ENCODE assay signal across 20 cellular contexts in the genomic region with DNA sequence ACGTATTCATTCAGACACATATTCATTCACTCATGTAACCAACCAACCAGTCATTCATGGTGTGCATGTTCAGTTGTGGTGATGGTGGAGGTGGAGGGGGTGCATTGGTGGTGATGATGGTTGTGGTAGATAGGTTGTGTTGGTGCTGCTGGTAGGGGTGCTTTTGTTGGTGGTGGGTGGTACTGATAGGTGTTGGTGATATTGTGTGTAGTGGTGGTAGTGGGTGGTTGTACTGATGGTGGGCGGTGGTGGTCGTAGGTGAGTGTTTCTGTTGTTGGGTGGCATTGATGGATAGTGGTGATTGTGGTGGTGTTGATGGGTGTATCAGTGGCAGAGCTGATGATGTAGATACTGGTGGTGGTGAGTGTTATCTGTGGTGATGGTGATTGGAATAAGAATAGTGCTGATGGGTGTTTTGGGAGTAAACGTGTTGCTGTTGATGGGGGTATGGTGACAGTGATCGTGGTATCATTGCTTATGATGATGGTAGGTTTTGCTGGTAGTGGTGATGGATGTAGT. TPM values are rescaled to one million over a fixed set of nuclear protein-coding genes. Genes with fewer than 3 reads are reported as not detected.
DNase-seq lines count a peak whose midpoint lies in the region; ATAC-seq, FAIRE-seq and TF ChIP-seq lines count a peak whose summit lies in the region.
"Had no signal": no experiment of that assay in that cellular context is flagged by ENCODE, and none has a peak within 500 bp of the region (broad histone marks: within the 10 kb centered on the region; RNA-seq: fewer than 3 reads in every experiment).

No MANE protein-coding gene starts in this region.

- H3K4me3 ChIP-seq in HepG2 (replicated peaks in 1 of 3; ENCODE audit: insufficient read depth in 1 of 3, low read depth in 2 of 3, low read length in 3 of 3) (no peak overlapping the region), right lobe of liver (no peak overlapping the region), GM12878 (no peak overlapping the region)
- H3K4me3 ChIP-seq: A549, HAP-1 had no signal

- no TSS peak for BruUV-seq in HepG2 (replicated peaks; lab: Mats Ljungman, UMichigan)
- no TSS peak for BruUV-seq in GM12878 (replicated peaks; lab: Mats Ljungman, UMichigan)

- CTCF ChIA-PET in HepG2 (lab: Yijun Ruan, JAX; ENCODE audit: low intra/inter-chr PET ratio, low total read pairs) = no interaction called here
- CTCF ChIA-PET in GM12878 (lab: Yijun Ruan, JAX) = interaction anchor here (1.0 to 11.0 kb wide), 5 partner anchors 9 to 40 kb away, joined by 3 to 116 read pairs (median 4); no protein-coding TSS in a partner anchor

- DNase-seq in HepG2 (ENCODE audit: low spot score) (no peak), right lobe of liver (no peak), GM12878 (ENCODE audit: low read depth, low spot score) (no peak), posterior vena cava (ENCODE audit: low spot score) (peak; percentile 43), mesenteric fat pad (ENCODE audit: low spot score) (no peak), GOT3 (lab: John Stamatoyannopoulos, UW) (no peak)
- DNase-seq: AML-193; Calu3; CD8-positive, alpha-beta T cell; DMS79 treated with DMSO at 0.1 percent for 48 hours; EL had no signal

- WGBS in HepG2 (ENCODE audit: low lambda C conversion rate) = 37% methylated on average over 5 of the region's 5 CpGs
- WGBS in right lobe of liver (ENCODE audit: insufficient coverage, low coverage, low lambda C conversion rate, missing lambda C conversion rate) = 92% methylated on average over 5 of the region's 5 CpGs
- WGBS in GM12878 (ENCODE audit: insufficient coverage, insufficient replicate concordance, low lambda C conversion rate, missing lambda C conversion rate) = 31% methylated on average over 5 of the region's 5 CpGs

- H3K27me3 ChIP-seq in HepG2 (ENCODE audit: control insufficient read depth in 1 of 2, insufficient read depth in 2 of 2, low read length in 2 of 2) (peaks cover 2 to 27% of the 10 kb centered on the region in 2 experiments; a peak in 2 of 5 replicates), right lobe of liver (no peaks in the 10 kb centered on the region), GM12878 (replicated peaks in 1 of 2; ENCODE audit: control insufficient read depth in 2 of 2, insufficient read depth in 2 of 2, low read length in 1 of 2) (peaks cover 0 to 2% of the 10 kb centered on the region in 2 experiments; a peak in 3 of 4 replicates)

- H3K36me3 ChIP-seq in HepG2 (replicated peaks in 1 of 2; ENCODE audit: control insufficient read depth in 1 of 2, insufficient read depth in 2 of 2, low read length in 2 of 2) (no peaks in the 10 kb centered on the region), right lobe of liver (no peaks in the 10 kb centered on the region), GM12878 (ENCODE audit: control insufficient read depth in 2 of 2, insufficient read depth in 2 of 2, low read length in 1 of 2) (no peaks in the 10 kb centered on the region)
- H3K36me3 ChIP-seq: HAP-1 had no signal

- TF ChIP-seq EP300 in HepG2 (IDR thresholded peaks at IDR 0.05; ENCODE audit: low read depth in 2 of 2, low read length in 2 of 2) (no peak), HepG2 (CRISPR knock-in tag; IDR thresholded peaks at IDR 0.05; ENCODE audit: borderline replicate concordance) (no peak), GM12878 (IDR thresholded peaks at IDR 0.05; ENCODE audit: borderline replicate concordance in 1 of 2, control insufficient read depth in 1 of 2, low read depth in 2 of 2, low read length in 2 of 2) (no peak)

- SMC1A ChIA-PET in GM12878 (lab: Charles Lee; ENCODE audit: uncharacterized antibody, unreplicated experiment) = interaction anchor here (1.0 to 2.7 kb wide), 7 partner anchors 8 to 99 kb away, joined by 3 to 22 read pairs (median 6); no protein-coding TSS in a partner anchor

- H3K4me1 ChIP-seq in HepG2 (ENCODE audit: insufficient read depth, low read length) (no peaks in the 10 kb centered on the region), right lobe of liver (no peaks in the 10 kb centered on the region), GM12878 (ENCODE audit: control insufficient read depth, insufficient read depth, low read length) (no peaks in the 10 kb centered on the region)
- H3K4me1 ChIP-seq: A549, HAP-1 had no signal

- POLR2A ChIA-PET in HepG2 (lab: Yijun Ruan, JAX) (no interaction called here), GM12878 (lab: Charles Lee) (interaction anchor here (1.0 to 1.8 kb wide), 6 partner anchors 8 to 31 kb away, joined by 3 to 8 read pairs (median 4); no protein-coding TSS in a partner anchor)

- TF ChIP-seq CTCF in HepG2 (CRISPR knock-in tag; IDR thresholded peaks at IDR 0.05) (no peak), right lobe of liver (IDR thresholded peaks at IDR 0.05) (no peak), GM12878 (IDR thresholded peaks at IDR 0.05 in 2 of 3, conservative IDR thresholded peaks at IDR 0.05 in 1 of 3; ENCODE audit: control insufficient read depth in 2 of 3, extremely low read depth in 1 of 3, insufficient read depth in 1 of 3, low read depth in 3 of 3, low read length in 3 of 3) (no peak)

- H3K9me3 ChIP-seq in HepG2 (ENCODE audit: low read length) = no peaks in the 10 kb centered on the region
- H3K9me3 ChIP-seq in right lobe of liver = no peaks in the 10 kb centered on the region
- H3K9me3 ChIP-seq in GM12878 (replicated peaks; ENCODE audit: control insufficient read depth, insufficient read depth, low read length) = no peaks in the 10 kb centered on the region
- H3K9me3 ChIP-seq: A549, HAP-1 had no signal

- H3K9ac ChIP-seq in HepG2 (ENCODE audit: insufficient read depth, low read depth, low read length) = no peak overlapping the region
- H3K9ac ChIP-seq in GM12878 (ENCODE audit: control insufficient read depth, insufficient read depth, low read length) = no peak overlapping the region
- H3K9ac ChIP-seq: KMS-11 had no signal

- TF ChIP-seq POLR2A in HepG2 (IDR thresholded peaks at IDR 0.05; ENCODE audit: insufficient read depth in 1 of 2, low read depth in 2 of 2, low read length in 2 of 2) (no peak), right lobe of liver (IDR thresholded peaks at IDR 0.05) (no peak), GM12878 (IDR thresholded peaks at IDR 0.05; ENCODE audit: low read depth, low read length) (no peak)

- H3K4me2 ChIP-seq in HepG2 (ENCODE audit: low read depth, low read length) (no peak overlapping the region), GM12878 (ENCODE audit: control insufficient read depth, insufficient read depth) (no peak overlapping the region)
- H3K4me2 ChIP-seq: A549, KMS-11 had no signal

- no peak for ATAC-seq in HepG2
- ATAC-seq in right lobe of liver = no peak
- no peak for ATAC-seq in GM12878
- ATAC-seq in HG03108 (IDR thresholded peaks at IDR 0.05; ENCODE audit: unreplicated experiment) = no peak
- no peak for ATAC-seq in HG02970 (IDR thresholded peaks at IDR 0.05; ENCODE audit: low FRiP score, unreplicated experiment)
- ATAC-seq: A549; CD8-positive, alpha-beta T cell had no signal

- H2AFZ ChIP-seq in HepG2 (ENCODE audit: low read length) = no peak overlapping the region
- no peak overlapping the region for H2AFZ ChIP-seq in GM12878 (ENCODE audit: control insufficient read depth, low read depth, low read length)

- no peak for TF ChIP-seq RAD21 in HepG2 (CRISPR knock-in tag; IDR thresholded peaks at IDR 0.05)
- TF ChIP-seq RAD21 in GM12878 (IDR thresholded peaks at IDR 0.05; ENCODE audit: insufficient read depth, low read depth, low read length) = no peak

- RAD21 ChIA-PET in GM12878 (lab: Charles Lee; ENCODE audit: unreplicated experiment) = interaction anchor here (0.8 to 1.9 kb wide), 2 partner anchors 23 to 41 kb away, joined by 3 to 14 read pairs; no protein-coding TSS in a partner anchor

- no peak for FAIRE-seq in HepG2 (lab: Jason Lieb, UNC)
- no peak for FAIRE-seq in GM12878 (lab: Jason Lieb, UNC)
- FAIRE-seq: A549, GM12891, GM18507, HTR-8/SVneo had no signal

- in situ Hi-C loops in HepG2 (cut with HindIII; ENCODE audit: extremely low pct_ligation_motif_present, low pct_unique_long_range_greater_than_20kb) = no loop called here
- in situ Hi-C loops in GM12878 (cut with MboI) = no loop called here

- H3K27ac ChIP-seq in HepG2 (ENCODE audit: extremely low read length, insufficient read depth, low read length) (no peak overlapping the region), right lobe of liver (no peak overlapping the region), GM12878 (ENCODE audit: control insufficient read depth, insufficient read depth) (no peak overlapping the region)
- H3K27ac ChIP-seq: 22Rv1, A549, KMS-11 had no signal

- H4K20me1 ChIP-seq in HepG2 (ENCODE audit: insufficient read depth, low read length) = no peaks in the 10 kb centered on the region
- no peaks in the 10 kb centered on the region for H4K20me1 ChIP-seq in GM12878 (ENCODE audit: control insufficient read depth, insufficient read depth)

- H3K79me2 ChIP-seq in HepG2 (ENCODE audit: insufficient read depth, low read length) (no peaks in the 10 kb centered on the region), GM12878 (ENCODE audit: control insufficient read depth, insufficient read depth, low read length) (no peaks in the 10 kb centered on the region)

- intact Hi-C loops in HepG2 (cut with micrococcal nuclease; ENCODE audit: unreplicated experiment) = no loop called here
- intact Hi-C loops in right lobe of liver (cut with DNase I) = no loop called here
- intact Hi-C loops in GM12878 (cut with micrococcal nuclease; ENCODE audit: unreplicated experiment) = no loop called here
- intact Hi-C loops in posterior vena cava (cut with DNase I) = loop anchor here in 1 of 2 donors (10.0 kb wide), 1 partner anchor 66 kb away; no protein-coding TSS in a partner anchor

RNA-seq across cellular contexts. Expression of gene SHB, which starts 59.8 kb away (rescaled TPM):
- total RNA-seq in HepG2 (2016; rRNA removed; fragmentation: Illumina TruSeq; extraction: Trizol) (14.7 and 19.4 TPM in 2 replicates), right lobe of liver (10 to 100 TPM; 12.0 to 43.1 (median 21.9) TPM), GM12878 (2014; rRNA removed) (3.2 TPM in 2 replicates), GM12878 (2014; rRNA removed; fragmentation: Illumina TruSeq; extraction: Trizol) (1.4 and 1.7 TPM in 2 replicates), GM12878 (2021) (6.2 and 7.6 TPM in 2 replicates), posterior vena cava (10 to 100 TPM; 18.7 to 23.0 TPM), mesenteric fat pad (19.3 TPM)
- total RNA-seq in HepG2 (2016; cell fraction: cytosol; rRNA removed; fragmentation: Illumina TruSeq; extraction: Trizol; ENCODE audit: low read depth) = 7.3 and 8.2 TPM in 2 replicates
- total RNA-seq in HepG2 (2016; cell fraction: insoluble cytoplasmic fraction; rRNA removed; fragmentation: Illumina TruSeq; extraction: Trizol) = 12.9 and 18.0 TPM in 2 replicates
- 16.0 and 20.4 TPM in 2 replicates for total RNA-seq in HepG2 (2016; cell fraction: membrane; rRNA removed; fragmentation: Illumina TruSeq; extraction: Trizol)
- total RNA-seq in HepG2 (2016; cell fraction: nucleus; rRNA removed; fragmentation: Illumina TruSeq; extraction: Trizol) = 12.0 and 14.5 TPM in 2 replicates
- polyA plus RNA-seq in HepG2 (2011; rRNA removed) (20.7 and 25.3 TPM in 2 replicates), GM12878 (2011; rRNA removed) (0.39 and 0.91 TPM in 2 replicates), GM12878 (2014; fragmentation: Illumina TruSeq; extraction: Trizol) (1.6 and 2.4 TPM in 2 replicates), GM12878 (2014; fragmentation: Nextera tagmentation; extraction: Ambion mirVana) (under 1 TPM; 0.56 to 0.69 TPM), GM12878 (2014; rRNA removed) (3.7 and 5.3 TPM in 2 replicates), GM12878 (2016; fragmentation: Nextera tagmentation; extraction: Ambion mirVana) (under 1 TPM; 0.29 to 0.90 TPM)
- polyA plus RNA-seq in HepG2 (2011; cell fraction: cytosol; rRNA removed) = 19.8 and 24.1 TPM in 2 replicates
- polyA plus RNA-seq in HepG2 (2011; cell fraction: nucleus; rRNA removed) = 26.3 and 29.8 TPM in 2 replicates
- 16.2 and 22.8 TPM in 2 replicates for polyA plus RNA-seq in HepG2 (2012)
- 9.0 and 11.2 TPM in 2 replicates for polyA plus RNA-seq in HepG2 (2016; cell fraction: cytosol; fragmentation: Illumina TruSeq; extraction: Trizol; ENCODE audit: low read depth)
- polyA plus RNA-seq in HepG2 (2016; cell fraction: insoluble cytoplasmic fraction; fragmentation: Illumina TruSeq; extraction: Trizol; ENCODE audit: low read depth) = 21.3 and 23.2 TPM in 2 replicates
- 18.0 and 21.9 TPM in 2 replicates for polyA plus RNA-seq in HepG2 (2016; cell fraction: membrane; fragmentation: Illumina TruSeq; extraction: Trizol; ENCODE audit: low read depth)
- polyA plus RNA-seq in HepG2 (2016; cell fraction: nucleus; fragmentation: Illumina TruSeq; extraction: Trizol; ENCODE audit: insufficient read depth, low read depth) = 17.6 and 17.8 TPM in 2 replicates
- 8.6 and 37.7 TPM in 2 replicates for polyA minus RNA-seq in HepG2 (2011; rRNA and poly(A)+ RNA removed; ENCODE audit: low replicate concordance)
- polyA minus RNA-seq in HepG2 (2011; cell fraction: cytosol; rRNA and poly(A)+ RNA removed) = 28.1 and 28.8 TPM in 2 replicates
- polyA minus RNA-seq in HepG2 (2011; cell fraction: nucleus; rRNA and poly(A)+ RNA removed) = 42.1 and 49.2 TPM in 2 replicates
- total RNA-seq in GM12878 (2013; cell fraction: nucleolus; rRNA removed) = 11.5 and 13.9 TPM in 2 replicates
- 1.2 TPM for polyA plus RNA-seq in GM12878 (2011; ENCODE audit: low read depth)
- 1.0 and 1.1 TPM in 2 replicates for polyA plus RNA-seq in GM12878 (2011; cell fraction: cytosol; rRNA removed)
- polyA plus RNA-seq in GM12878 (2011; cell fraction: nucleus; rRNA removed) = 1.3 TPM in 2 replicates
- polyA plus RNA-seq in GM12878 (2012) = 2.2 and 3.2 TPM in 2 replicates
- 0.95 and 1.8 TPM in 2 replicates for polyA minus RNA-seq in GM12878 (2011; rRNA and poly(A)+ RNA removed)
- polyA minus RNA-seq in GM12878 (2011; cell fraction: cytosol; rRNA and poly(A)+ RNA removed) = 0.73 and 1.3 TPM in 2 replicates
- 0.73 and 2.0 TPM in 2 replicates for polyA minus RNA-seq in GM12878 (2011; cell fraction: nucleus; rRNA and poly(A)+ RNA removed)

Comparison
In these comparisons a context has a peak if more than half of its experiments do, and no peak if none do; other contexts are left out.
1. Of the 75 proteins assayed by ChIP-seq in both HepG2 and GM12878: peak only in HepG2: none; only in GM12878: NBN; in both: none; in neither: 74.